8 cellular contexts compared by ENCODE assay signal in genomic region chr5:112419050-112419595, GRCh38. TPM values are rescaled to one million over a fixed set of nuclear protein-coding genes. Genes with fewer than 3 reads are reported as not detected.
DNase-seq lines count a peak whose midpoint lies in the region; ATAC-seq and TF ChIP-seq lines count a peak whose summit lies in the region.

TSS of gene EPB41L4A (minus strand) at chr5:112419277. CDS start at chr5:112419039, 238 bp downstream.

- H3K4me2 ChIP-seq in BLaER1, result peak within 1 kb of the TSS; percentile 89
- peak within 1 kb of the TSS; percentile 97 for H3K4me2 ChIP-seq in mesendoderm (ENCODE audit: low read length)

- TF ChIP-seq CTCF in RWPE2 (IDR thresholded peaks at IDR 0.05; ENCODE audit: poor library complexity, severe bottlenecking), result no peak
- TF ChIP-seq CTCF in endodermal cell (conservative IDR thresholded peaks at IDR 0.05), result no peak
- no peak for TF ChIP-seq CTCF in thyroid gland (IDR thresholded peaks at IDR 0.05)

- ATAC-seq in GM21390 (IDR thresholded peaks at IDR 0.05; ENCODE audit: unreplicated experiment) (peak; percentile 16), RWPE2 (ENCODE audit: low read depth) (peak; percentile 25), GM21619 (IDR thresholded peaks at IDR 0.05; ENCODE audit: unreplicated experiment) (no peak), GM19463 (IDR thresholded peaks at IDR 0.05; ENCODE audit: unreplicated experiment) (no peak)

- H3K4me3 Mint-ChIP-seq in endodermal cell, result peak within 1 kb of the TSS; percentile 73

- peak within 1 kb of the TSS; percentile 81 for H3K18ac ChIP-seq in mesendoderm (ENCODE audit: low read length)

- H2BK5ac ChIP-seq in mesendoderm (ENCODE audit: low read length), result peak within 1 kb of the TSS; percentile 42

- H3K27me3 Mint-ChIP-seq in endodermal cell (ENCODE audit: insufficient read depth), result peaks cover 82% of the 10 kb centered on the region

- H3K79me1 ChIP-seq in mesendoderm (ENCODE audit: low read length), result no peaks in the 10 kb centered on the region

- H3K36me3 ChIP-seq in BLaER1 (no peaks in the 10 kb centered on the region), RWPE2 (ENCODE audit: low read depth) (no peaks in the 10 kb centered on the region), endodermal cell (ENCODE audit: control insufficient read depth, insufficient read depth, low read length) (no peaks in the 10 kb centered on the region), mesendoderm (ENCODE audit: control insufficient read depth, insufficient read depth, low read length) (no peaks in the 10 kb centered on the region), thyroid gland (no peaks in the 10 kb centered on the region)

- H3K56ac ChIP-seq in mesendoderm (ENCODE audit: low read length), result peak within 1 kb of the TSS; percentile 90

- no peak within 1 kb of the TSS for H3K27ac Mint-ChIP-seq in endodermal cell

- WGBS in endodermal cell (ENCODE audit: insufficient coverage in 1 of 2, insufficient read length in 1 of 2), 2 experiments, result 0% methylated on average over 12 to 70 of the region's 70 CpGs
- WGBS in mesendoderm (ENCODE audit: extremely low coverage, insufficient coverage, low lambda C conversion rate), result no CpG with 5 or more reads among the region's 70 CpGs
- WGBS in thyroid gland, 2 donors, result 0 to 1% methylated on average over 12 to 37 of the region's 70 CpGs

- H3K36me3 Mint-ChIP-seq in endodermal cell (ENCODE audit: low read depth), result no peaks in the 10 kb centered on the region

- no peaks in the 10 kb centered on the region for H3K9me3 Mint-ChIP-seq in endodermal cell

- H3K4ac ChIP-seq in mesendoderm (ENCODE audit: low read depth, low read length), result peak within 1 kb of the TSS; percentile 28

- peak within 1 kb of the TSS; percentile 5 for H2BK120ac ChIP-seq in mesendoderm (ENCODE audit: low read depth, low read length)

- intact Hi-C loops in thyroid gland (cut with DNase I), result no loop called here

- H3K79me2 ChIP-seq in mesendoderm (ENCODE audit: control insufficient read depth, insufficient read depth, low read length), result no peaks in the 10 kb centered on the region

- H4K5ac ChIP-seq in mesendoderm (ENCODE audit: low read length), result no peak within 1 kb of the TSS

- H2BK15ac ChIP-seq in mesendoderm (replicated peaks; ENCODE audit: low read depth), result peak within 1 kb of the TSS; percentile 47

- H3K9ac ChIP-seq in BLaER1 (peak within 1 kb of the TSS; percentile 49), endodermal cell (ENCODE audit: extremely low read depth, low read length, poor library complexity, severe bottlenecking) (peak within 1 kb of the TSS; percentile 16), mesendoderm (ENCODE audit: low read length) (peak within 1 kb of the TSS; percentile 72)

- no peak within 1 kb of the TSS for H3K27ac ChIP-seq in BLaER1
- H3K27ac ChIP-seq in RWPE2 (ENCODE audit: poor library complexity, severe bottlenecking), result peak within 1 kb of the TSS; percentile 0
- peak within 1 kb of the TSS; percentile 24 for H3K27ac ChIP-seq in endodermal cell (ENCODE audit: low read depth, low read length)
- no peak within 1 kb of the TSS for H3K27ac ChIP-seq in mesendoderm (ENCODE audit: low read depth, low read length)
- peak within 1 kb of the TSS; percentile 90 to 95 (median 91) for H3K27ac ChIP-seq in thyroid gland

- no peak within 1 kb of the TSS for H2AK5ac ChIP-seq in mesendoderm (ENCODE audit: low read length)

- DNase-seq in RWPE2 (ENCODE audit: low spot score), result no peak
- DNase-seq in endodermal cell, result no peak
- DNase-seq in mesendoderm, result no peak
- DNase-seq in thyroid gland, result peak; percentile 56 to 57

- TF ChIP-seq POLR2A in thyroid gland (IDR thresholded peaks at IDR 0.05), result no peak

- H4K20me1 ChIP-seq in BLaER1, result no peaks in the 10 kb centered on the region

- peak within 1 kb of the TSS; percentile 69 for H3K23ac ChIP-seq in mesendoderm (ENCODE audit: low read length)

- peak within 1 kb of the TSS; percentile 77 for H3K4me3 ChIP-seq in BLaER1
- peak within 1 kb of the TSS; percentile 61 for H3K4me3 ChIP-seq in RWPE2 (ENCODE audit: severe bottlenecking)
- peak within 1 kb of the TSS; percentile 85 for H3K4me3 ChIP-seq in endodermal cell (ENCODE audit: low read length)
- H3K4me3 ChIP-seq in mesendoderm (ENCODE audit: low read length), result peak within 1 kb of the TSS; percentile 70
- H3K4me3 ChIP-seq in thyroid gland (replicated peaks in 1 of 3), result peak within 1 kb of the TSS; percentile 72 to 94 (median 94)

- H4K8ac ChIP-seq in mesendoderm (ENCODE audit: low read depth, low read length), result peak within 1 kb of the TSS; percentile 30

- peaks cover 29% of the 10 kb centered on the region for H3K4me1 Mint-ChIP-seq in endodermal cell

- H3K9me3 ChIP-seq in BLaER1 (no peaks in the 10 kb centered on the region), RWPE2 (ENCODE audit: severe bottlenecking) (no peaks in the 10 kb centered on the region), endodermal cell (ENCODE audit: control insufficient read depth, low read length) (no peaks in the 10 kb centered on the region), thyroid gland (no peaks in the 10 kb centered on the region)

- no peaks in the 10 kb centered on the region for H3K4me1 ChIP-seq in BLaER1
- H3K4me1 ChIP-seq in RWPE2 (ENCODE audit: insufficient read depth, poor library complexity, severe bottlenecking), result no peaks in the 10 kb centered on the region
- peaks cover 16% of the 10 kb centered on the region for H3K4me1 ChIP-seq in endodermal cell (ENCODE audit: control insufficient read depth, insufficient read depth, low read length)
- peaks cover 4% of the 10 kb centered on the region for H3K4me1 ChIP-seq in mesendoderm (ENCODE audit: control insufficient read depth, low read depth, low read length)
- H3K4me1 ChIP-seq in thyroid gland, result peaks cover 10 to 30% of the 10 kb centered on the region in 2 donors

- H3K27me3 ChIP-seq in BLaER1 (peaks cover 27% of the 10 kb centered on the region), RWPE2 (ENCODE audit: insufficient read depth, poor library complexity, severe bottlenecking) (peaks cover 31% of the 10 kb centered on the region), endodermal cell (ENCODE audit: control insufficient read depth, insufficient read depth, low read length, poor library complexity, severe bottlenecking) (peaks cover 62% of the 10 kb centered on the region), mesendoderm (ENCODE audit: insufficient read depth, low read length, poor library complexity) (peaks cover 3% of the 10 kb centered on the region), thyroid gland (no peaks in the 10 kb centered on the region)

RNA-seq across cellular contexts. Expression of gene EPB41L4A, which starts in this region (rescaled TPM):
- total RNA-seq in endodermal cell (1 to 10 TPM; 7.7 to 9.9 TPM), thyroid gland (10 to 100 TPM; 31.9 to 44.2 (median 37.5) TPM)
- polyA plus RNA-seq in endodermal cell (2013, experiment 1 of 2), result 10.8 TPM
- 10.9 TPM for polyA plus RNA-seq in endodermal cell (2013, experiment 2 of 2)
- 3.9 TPM for polyA plus RNA-seq in mesendoderm (2013, experiment 1 of 2)
- polyA plus RNA-seq in mesendoderm (2013, experiment 2 of 2), result 3.9 TPM

Comparison
In these comparisons a context has a peak if more than half of its experiments do, and no peak if none do; other contexts are left out.
1. H3K27ac ChIP-seq: peak in RWPE2 (single experiment), endodermal cell (single experiment) and thyroid gland (3 of 3); none in BLaER1 (single experiment) and mesendoderm (single experiment).
2. H3K9ac ChIP-seq: peak in every context shown above with its lines; median percentile 72 in mesendoderm; 49 in BLaER1; 16 in endodermal cell.
3. ATAC-seq: peak in GM21390 (single experiment) and RWPE2 (single experiment); none in GM21619 (single experiment) and GM19463 (single experiment).
4. DNase-seq: peak in thyroid gland (2 of 2); none in RWPE2 (single experiment), endodermal cell (single experiment) and mesendoderm (single experiment).
5. Peak in every context shown above with its lines, with median percentiles within 50 percentile points of each other: H3K4me3 ChIP-seq.